In the genomic region with DNA sequence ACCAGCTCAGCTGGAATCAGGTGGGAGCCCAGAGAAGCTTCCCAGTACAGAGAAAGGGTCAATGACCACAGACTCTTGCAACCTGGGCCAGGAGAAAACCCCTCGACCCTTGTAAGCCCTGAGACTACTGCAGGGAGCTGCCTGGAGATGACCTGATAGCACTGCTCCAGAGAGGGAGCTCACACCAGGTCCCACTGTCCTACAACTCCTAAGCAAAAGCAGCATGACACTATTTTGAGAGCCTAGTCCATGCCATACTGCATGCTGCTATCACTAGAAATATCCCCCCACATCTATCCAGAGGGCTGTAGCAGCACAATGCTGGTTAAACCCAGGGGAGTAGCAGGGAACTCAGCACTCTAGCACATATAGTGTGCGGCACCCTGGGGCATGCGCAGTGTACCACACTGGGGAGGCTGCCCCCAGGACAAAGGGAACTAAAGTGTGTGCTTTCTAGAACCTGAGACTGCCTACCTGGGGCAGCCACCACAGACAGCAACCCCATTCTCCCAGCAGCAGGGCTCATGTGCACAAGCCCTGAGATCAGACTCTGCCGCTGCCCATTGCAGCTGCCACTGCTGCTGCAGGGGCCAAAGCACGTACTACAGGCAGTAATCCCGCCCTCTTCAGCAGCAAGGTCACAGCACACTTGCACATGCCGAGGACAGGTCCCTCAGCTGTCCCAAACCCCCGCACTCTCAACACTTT, we compare ENCODE assay signal across 13 cellular contexts.
"Had no signal": no experiment of that assay in that cellular context is flagged by ENCODE, and none has a peak within 500 bp of the region (broad histone marks: within the 10 kb centered on the region; RNA-seq: fewer than 3 reads in every experiment).

No MANE protein-coding gene starts in this region.

- DNase-seq: activated gamma-delta T cell treated with Interleukin-2 at 50 U/mL for 16 hours; activated T-cell treated with anti-CD3 and anti-CD28 coated beads, Interleukin-2, amount 50 U/mL, for 1 hour; anterior cingulate cortex; caudate nucleus; effector CD4-positive, alpha-beta T cell; foreskin keratinocyte; hippocampal formation; occipital lobe; posterior cingulate gyrus; stimulated activated CD4-positive, alpha-beta T cell treated with anti-CD3 and anti-CD28 coated beads, Interleukin-4, amount 100 ng/mL, for 24 hours; stimulated activated naive CD4-positive, alpha-beta T cell treated with Interleukin-2 at 50 U/mL for 16 hours; T-cell; WERI-Rb-1 had no signal

- ATAC-seq: foreskin keratinocyte, T-cell had no signal

- H3K27me3 ChIP-seq: foreskin keratinocyte had no signal

- H3K27ac ChIP-seq: foreskin keratinocyte, WERI-Rb-1 had no signal

- H3K4me1 ChIP-seq: foreskin keratinocyte had no signal

- H3K36me3 ChIP-seq: WERI-Rb-1 had no signal
